Comparison of ENCODE assay signal across 9 cellular contexts in genomic region chr22:42646569-42647525, GRCh38. TPM values are rescaled to one million over a fixed set of nuclear protein-coding genes. Genes with fewer than 3 reads are reported as not detected.
DNase-seq lines count a peak whose midpoint lies in the region; ATAC-seq and TF ChIP-seq lines count a peak whose summit lies in the region.
"Had no signal": no experiment of that assay in that cellular context is flagged by ENCODE, and none has a peak within 500 bp of the region (broad histone marks: within the 10 kb centered on the region; RNA-seq: fewer than 3 reads in every experiment).

No MANE protein-coding gene starts in this region.

- DNase-seq in activated naive CD4-positive, alpha-beta T cell treated with anti-CD3 and anti-CD28 coated beads for 36 hours: no peak
- peak in 1 of 10 donors; percentile 56 for DNase-seq in dorsolateral prefrontal cortex
- DNase-seq in NCI-H446 treated with DMSO at 0.1 percent for 48 hours (lab: John Stamatoyannopoulos, UW): no peak
- no peak for DNase-seq in islet precursor cell
- no peak for DNase-seq in stimulated activated CD4-positive, alpha-beta T cell treated with anti-CD3 and anti-CD28 coated beads, Interleukin-2, amount 100 ng/mL, for 24 hours

- H3K9me3 ChIP-seq in muscle layer of colon (ENCODE audit: low read length): no peaks in the 10 kb centered on the region

- no peaks in the 10 kb centered on the region for H3K9me3 Mint-ChIP-seq in activated naive CD4-positive, alpha-beta T cell treated with anti-CD3 and anti-CD28 coated beads, Interleukin-2, amount 50 U/mL, for 24 hours
- H3K9me3 Mint-ChIP-seq in activated naive CD4-positive, alpha-beta T cell treated with anti-CD3 and anti-CD28 coated beads for 36 hours: no peaks in the 10 kb centered on the region
- H3K9me3 Mint-ChIP-seq: T-helper 1 cell treated with Interleukin-12 subunit alpha and Interleukin-12 subunit beta and Interleukin-4 antibody, amounts not matched to agents 30 μg/mL and 1 μg/mL, for 36 hours had no signal

- peaks cover 51% of the 10 kb centered on the region for H3K4me1 ChIP-seq in muscle layer of colon (ENCODE audit: insufficient read depth, low read length)

- no peaks in the 10 kb centered on the region for H3K27me3 ChIP-seq in dorsolateral prefrontal cortex
- H3K27me3 ChIP-seq in muscle layer of colon (ENCODE audit: control insufficient read depth in 1 of 2, insufficient read depth in 2 of 2, low read length in 2 of 2): no peaks in the 10 kb centered on the region

- intact Hi-C loops in activated naive CD4-positive, alpha-beta T cell treated with anti-CD3 and anti-CD28 coated beads for 36 hours (cut with micrococcal nuclease): no loop called here
- intact Hi-C loops in dorsolateral prefrontal cortex (cut with DNase I): no loop called here

- peaks cover 38% of the 10 kb centered on the region for H3K4me1 Mint-ChIP-seq in activated naive CD4-positive, alpha-beta T cell treated with anti-CD3 and anti-CD28 coated beads, Interleukin-2, amount 50 U/mL, for 24 hours
- H3K4me1 Mint-ChIP-seq in activated naive CD4-positive, alpha-beta T cell treated with anti-CD3 and anti-CD28 coated beads for 36 hours (ENCODE audit: low read depth): peaks cover 34% of the 10 kb centered on the region

- H3K4me3 ChIP-seq in dorsolateral prefrontal cortex (peak overlapping the region in 46 of 59 donors; percentile 1 to 95 (median 32)), muscle layer of colon (ENCODE audit: low read depth in 1 of 2, low read length in 2 of 2) (peak overlapping the region; percentile 30 to 48)

- no peak for TF ChIP-seq CTCF in dorsolateral prefrontal cortex (IDR thresholded peaks at IDR 0.05 in 54 of 56, conservative IDR thresholded peaks at IDR 0.05 in 2 of 56; ENCODE audit: low read depth in 1 of 56, partially characterized antibody in 56 of 56)

- no peaks in the 10 kb centered on the region for H3K36me3 ChIP-seq in muscle layer of colon (ENCODE audit: insufficient read depth, low read length)

- H3K36me3 Mint-ChIP-seq in activated naive CD4-positive, alpha-beta T cell treated with anti-CD3 and anti-CD28 coated beads, Interleukin-2, amount 50 U/mL, for 24 hours: no peaks in the 10 kb centered on the region
- H3K36me3 Mint-ChIP-seq in activated naive CD4-positive, alpha-beta T cell treated with anti-CD3 and anti-CD28 coated beads for 36 hours (ENCODE audit: low read depth): no peaks in the 10 kb centered on the region

- H3K9ac ChIP-seq in muscle layer of colon (ENCODE audit: low read length): peak overlapping the region; percentile 23

- H3K27ac Mint-ChIP-seq in activated naive CD4-positive, alpha-beta T cell treated with anti-CD3 and anti-CD28 coated beads, Interleukin-2, amount 50 U/mL, for 24 hours: no peak overlapping the region
- no peak overlapping the region for H3K27ac Mint-ChIP-seq in activated naive CD4-positive, alpha-beta T cell treated with anti-CD3 and anti-CD28 coated beads for 36 hours

- peak overlapping the region; percentile 96 for H3K4me3 Mint-ChIP-seq in activated naive CD4-positive, alpha-beta T cell treated with anti-CD3 and anti-CD28 coated beads, Interleukin-2, amount 50 U/mL, for 24 hours
- no peak overlapping the region for H3K4me3 Mint-ChIP-seq in activated naive CD4-positive, alpha-beta T cell treated with anti-CD3 and anti-CD28 coated beads for 36 hours

- no peaks in the 10 kb centered on the region for H3K27me3 Mint-ChIP-seq in activated naive CD4-positive, alpha-beta T cell treated with anti-CD3 and anti-CD28 coated beads, Interleukin-2, amount 50 U/mL, for 24 hours
- H3K27me3 Mint-ChIP-seq in activated naive CD4-positive, alpha-beta T cell treated with anti-CD3 and anti-CD28 coated beads for 36 hours (ENCODE audit: low read depth): no peaks in the 10 kb centered on the region

- ATAC-seq in GM18502 (IDR thresholded peaks at IDR 0.05; ENCODE audit: poor library complexity, unreplicated experiment): no peak

- CTCF ChIA-PET in activated naive CD4-positive, alpha-beta T cell treated with anti-CD3 and anti-CD28 coated beads for 36 hours (lab: Charles Lee): no interaction called here

- H3K27ac ChIP-seq in dorsolateral prefrontal cortex (peak overlapping the region in 57 of 59 donors; percentile 12 to 97 (median 79)), muscle layer of colon (ENCODE audit: low read depth, low read length) (peak overlapping the region; percentile 74)

RNA-seq across cellular contexts. Expression of gene CYB5R3, which starts 2.3 kb away (rescaled TPM):
- total RNA-seq in activated naive CD4-positive, alpha-beta T cell treated with anti-CD3 and anti-CD28 coated beads for 36 hours: 10 to 100 TPM; 61.2 to 63.9 TPM
- total RNA-seq in dorsolateral prefrontal cortex: 100 to 1,000 TPM in 119 of 120 experiments, 10 to 100 TPM in 1; 85.4 to 229 (median 131) TPM

RNA-seq across cellular contexts. Expression of gene ATP5MGL, which starts 6.4 kb away (rescaled TPM):
- under 1 TPM in 1 of 2 experiments, not detected in 1; 0.40 TPM for total RNA-seq in activated naive CD4-positive, alpha-beta T cell treated with anti-CD3 and anti-CD28 coated beads for 36 hours
- 1 to 10 TPM in 62 of 120 experiments, under 1 TPM in 31, not detected in 27; 0.65 to 6.3 (median 1.3) TPM for total RNA-seq in dorsolateral prefrontal cortex

RNA-seq across cellular contexts. Expression of gene POLDIP3, which starts 32.2 kb away (rescaled TPM):
- 10 to 100 TPM; 83.7 to 93.8 TPM for total RNA-seq in activated naive CD4-positive, alpha-beta T cell treated with anti-CD3 and anti-CD28 coated beads for 36 hours
- total RNA-seq in dorsolateral prefrontal cortex: 10 to 100 TPM; 47.0 to 95.5 (median 65.3) TPM
